Comparison of ENCODE assay signal across 1 cellular context in the genomic region with DNA sequence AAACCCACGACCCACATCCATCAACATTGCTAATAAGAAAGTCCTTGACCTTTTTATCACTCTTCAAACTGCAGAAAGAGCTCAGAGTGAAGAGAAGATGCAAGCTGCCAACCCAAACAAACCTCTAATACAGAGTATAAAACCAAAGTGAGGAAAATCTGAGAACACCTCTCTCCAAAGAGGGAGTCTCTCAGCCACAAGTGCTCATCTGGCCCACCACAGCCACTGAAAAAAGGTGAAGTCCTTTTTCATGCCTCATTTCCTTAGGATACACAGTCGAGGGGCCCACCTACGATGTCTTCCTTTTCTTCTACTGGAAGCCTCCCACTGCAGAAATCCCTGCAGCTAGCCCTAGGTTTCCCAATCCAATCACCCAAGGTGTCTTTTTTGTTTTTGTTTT.
TF ChIP-seq lines count a peak whose summit lies in the region.

No MANE protein-coding gene starts in this region.

TF ChIP-seq in K562, 482 proteins besides CTCF, POLR2A, EP300 and RAD21:
- TF ChIP-seq POLR3A (IDR thresholded peaks at IDR 0.05; ENCODE audit: borderline replicate concordance, extremely low read depth, insufficient read depth, insufficient read length): no peak
- no peak for TF ChIP-seq ZNF3 (CRISPR knock-in tag; IDR thresholded peaks at IDR 0.05)
- TF ChIP-seq MAFK (IDR thresholded peaks at IDR 0.05; ENCODE audit: low read length): no peak
- TF ChIP-seq TEAD4 (IDR thresholded peaks at IDR 0.05; ENCODE audit: low read length): no peak
- TF ChIP-seq TEAD4 (CRISPR knock-in tag; IDR thresholded peaks at IDR 0.05; ENCODE audit: borderline replicate concordance): no peak
- TF ChIP-seq IFI16 (CRISPR knock-in tag; IDR thresholded peaks at IDR 0.05): no peak
- TF ChIP-seq RFX1 (IDR thresholded peaks at IDR 0.05): no peak
- TF ChIP-seq SOX6 (IDR thresholded peaks at IDR 0.05): no peak
- no peak for TF ChIP-seq GABPB2 (CRISPR knock-in tag; conservative IDR thresholded peaks at IDR 0.05)
- no peak for TF ChIP-seq ZNF121 (CRISPR knock-in tag; conservative IDR thresholded peaks at IDR 0.05)
- no peak for TF ChIP-seq IRF1 (CRISPR knock-in tag; IDR thresholded peaks at IDR 0.05; ENCODE audit: borderline replicate concordance)
- TF ChIP-seq FUS (optimal IDR thresholded peaks at IDR 0.05; ENCODE audit: low read depth, low read length): no peak
